7 cellular contexts compared by ENCODE assay signal in genomic region chr5:79612667-79613190, GRCh38. TPM values are rescaled to one million over a fixed set of nuclear protein-coding genes. Genes with fewer than 3 reads are reported as not detected.
DNase-seq lines count a peak whose midpoint lies in the region; ATAC-seq, FAIRE-seq and TF ChIP-seq lines count a peak whose summit lies in the region.

No MANE protein-coding gene starts in this region.

- FAIRE-seq in pancreas (lab: Jason Lieb, UNC), result no peak

- peak overlapping the region; percentile 82 for H3K4me3 ChIP-seq in fibroblast of mammary gland (ENCODE audit: control insufficient read depth, low read depth, low read length)
- H3K4me3 ChIP-seq in pancreas, result peak overlapping the region; percentile 50 to 82 (median 80)

- H3K4me1 ChIP-seq in pancreas, result peaks cover 0 to 19% (median 9%) of the 10 kb centered on the region in 3 donors

- DNase-seq in fibroblast of mammary gland (ENCODE audit: low read depth) (no peak), pancreas (no peak), HCEC 1CT (no peak), foreskin melanocyte (no peak)

- H3K9me3 ChIP-seq in pancreas, result no peaks in the 10 kb centered on the region

- intact Hi-C loops in pancreas (cut with DNase I), result no loop called here

- WGBS in pancreas, 2 donors, result 0% methylated on average over 24 of the region's 24 CpGs

- H3K36me3 ChIP-seq in pancreas, result no peaks in the 10 kb centered on the region

- TF ChIP-seq CTCF in fibroblast of mammary gland (conservative IDR thresholded peaks at IDR 0.05; ENCODE audit: control insufficient read depth, insufficient read depth, low read depth, low read length) (no peak), pancreas (IDR thresholded peaks at IDR 0.05) (no peak)

- no peaks in the 10 kb centered on the region for H3K27me3 ChIP-seq in pancreas

- ATAC-seq in GM18868 (IDR thresholded peaks at IDR 0.05; ENCODE audit: unreplicated experiment), result peak; percentile 26
- peak; percentile 14 for ATAC-seq in HG02870 (IDR thresholded peaks at IDR 0.05; ENCODE audit: unreplicated experiment)
- ATAC-seq in SK-N-SH treated with all-trans-retinoic acid at 6 μM for 48 hours, result peak; percentile 35
- ATAC-seq in pancreas, result peak; percentile 6 to 80 (median 35)

- H3K27ac ChIP-seq in pancreas, result peak overlapping the region; percentile 63 to 87 (median 82)

TF ChIP-seq in SK-N-SH treated with all-trans-retinoic acid at 6 μM for 48 hours, 23 proteins besides CTCF, POLR2A, EP300 and RAD21:
- no peak for TF ChIP-seq BACH2 (CRISPR knock-in tag; IDR thresholded peaks at IDR 0.05; ENCODE audit: borderline replicate concordance)
- no peak for TF ChIP-seq ZNF8 (CRISPR knock-in tag; IDR thresholded peaks at IDR 0.05)
- no peak for TF ChIP-seq ZFP30 (CRISPR knock-in tag; IDR thresholded peaks at IDR 0.05)
- TF ChIP-seq ESRRG (CRISPR knock-in tag; IDR thresholded peaks at IDR 0.05), result no peak
- no peak for TF ChIP-seq ZFP3 (CRISPR knock-in tag; IDR thresholded peaks at IDR 0.05)
- TF ChIP-seq SNAI2 (CRISPR knock-in tag; IDR thresholded peaks at IDR 0.05), result no peak
- TF ChIP-seq GLIS3 (CRISPR knock-in tag; IDR thresholded peaks at IDR 0.05), result no peak
- no peak for TF ChIP-seq ZNF565 (CRISPR knock-in tag; conservative IDR thresholded peaks at IDR 0.05; ENCODE audit: low read depth)
- TF ChIP-seq, protein P1, sequence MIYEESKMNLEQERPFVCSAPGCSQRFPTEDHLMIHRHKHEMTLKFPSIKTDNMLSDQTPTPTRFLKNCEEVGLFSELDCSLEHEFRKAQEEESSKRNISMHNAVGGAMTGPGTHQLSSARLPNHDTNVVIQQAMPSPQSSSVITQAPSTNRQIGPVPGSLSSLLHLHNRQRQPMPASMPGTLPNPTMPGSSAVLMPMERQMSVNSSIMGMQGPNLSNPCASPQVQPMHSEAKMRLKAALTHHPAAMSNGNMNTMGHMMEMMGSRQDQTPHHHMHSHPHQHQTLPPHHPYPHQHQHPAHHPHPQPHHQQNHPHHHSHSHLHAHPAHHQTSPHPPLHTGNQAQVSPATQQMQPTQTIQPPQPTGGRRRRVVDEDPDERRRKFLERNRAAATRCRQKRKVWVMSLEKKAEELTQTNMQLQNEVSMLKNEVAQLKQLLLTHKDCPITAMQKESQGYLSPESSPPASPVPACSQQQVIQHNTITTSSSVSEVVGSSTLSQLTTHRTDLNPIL (CRISPR knock-in tag; IDR thresholded peaks at IDR 0.05; ENCODE audit: low read depth), result no peak
- TF ChIP-seq, protein P2, sequence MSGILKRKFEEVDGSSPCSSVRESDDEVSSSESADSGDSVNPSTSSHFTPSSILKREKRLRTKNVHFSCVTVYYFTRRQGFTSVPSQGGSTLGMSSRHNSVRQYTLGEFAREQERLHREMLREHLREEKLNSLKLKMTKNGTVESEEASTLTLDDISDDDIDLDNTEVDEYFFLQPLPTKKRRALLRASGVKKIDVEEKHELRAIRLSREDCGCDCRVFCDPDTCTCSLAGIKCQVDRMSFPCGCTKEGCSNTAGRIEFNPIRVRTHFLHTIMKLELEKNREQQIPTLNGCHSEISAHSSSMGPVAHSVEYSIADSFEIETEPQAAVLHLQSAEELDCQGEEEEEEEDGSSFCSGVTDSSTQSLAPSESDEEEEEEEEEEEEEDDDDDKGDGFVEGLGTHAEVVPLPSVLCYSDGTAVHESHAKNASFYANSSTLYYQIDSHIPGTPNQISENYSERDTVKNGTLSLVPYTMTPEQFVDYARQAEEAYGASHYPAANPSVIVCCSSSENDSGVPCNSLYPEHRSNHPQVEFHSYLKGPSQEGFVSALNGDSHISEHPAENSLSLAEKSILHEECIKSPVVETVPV (CRISPR knock-in tag; IDR thresholded peaks at IDR 0.05), result no peak
- TF ChIP-seq ISL1 (CRISPR knock-in tag; IDR thresholded peaks at IDR 0.05), result no peak

RNA-seq across cellular contexts. Expression of gene TENT2, which starts 0.5 kb away (rescaled TPM):
- 10 to 100 TPM; 21.5 to 40.7 (median 24.7) TPM for total RNA-seq in pancreas
- polyA plus RNA-seq in pancreas, result 10 to 100 TPM; 14.9 to 23.8 TPM
